Comparison of ENCODE assay signal across 1 cellular context in genomic region chr9:123099548-123099947, GRCh38.
TF ChIP-seq lines count a peak whose summit lies in the region.

No MANE protein-coding gene starts in this region.

TF ChIP-seq in GM23338, 12 proteins besides CTCF, POLR2A, EP300 and RAD21 (continued from another document):
- TF ChIP-seq, protein P1, sequence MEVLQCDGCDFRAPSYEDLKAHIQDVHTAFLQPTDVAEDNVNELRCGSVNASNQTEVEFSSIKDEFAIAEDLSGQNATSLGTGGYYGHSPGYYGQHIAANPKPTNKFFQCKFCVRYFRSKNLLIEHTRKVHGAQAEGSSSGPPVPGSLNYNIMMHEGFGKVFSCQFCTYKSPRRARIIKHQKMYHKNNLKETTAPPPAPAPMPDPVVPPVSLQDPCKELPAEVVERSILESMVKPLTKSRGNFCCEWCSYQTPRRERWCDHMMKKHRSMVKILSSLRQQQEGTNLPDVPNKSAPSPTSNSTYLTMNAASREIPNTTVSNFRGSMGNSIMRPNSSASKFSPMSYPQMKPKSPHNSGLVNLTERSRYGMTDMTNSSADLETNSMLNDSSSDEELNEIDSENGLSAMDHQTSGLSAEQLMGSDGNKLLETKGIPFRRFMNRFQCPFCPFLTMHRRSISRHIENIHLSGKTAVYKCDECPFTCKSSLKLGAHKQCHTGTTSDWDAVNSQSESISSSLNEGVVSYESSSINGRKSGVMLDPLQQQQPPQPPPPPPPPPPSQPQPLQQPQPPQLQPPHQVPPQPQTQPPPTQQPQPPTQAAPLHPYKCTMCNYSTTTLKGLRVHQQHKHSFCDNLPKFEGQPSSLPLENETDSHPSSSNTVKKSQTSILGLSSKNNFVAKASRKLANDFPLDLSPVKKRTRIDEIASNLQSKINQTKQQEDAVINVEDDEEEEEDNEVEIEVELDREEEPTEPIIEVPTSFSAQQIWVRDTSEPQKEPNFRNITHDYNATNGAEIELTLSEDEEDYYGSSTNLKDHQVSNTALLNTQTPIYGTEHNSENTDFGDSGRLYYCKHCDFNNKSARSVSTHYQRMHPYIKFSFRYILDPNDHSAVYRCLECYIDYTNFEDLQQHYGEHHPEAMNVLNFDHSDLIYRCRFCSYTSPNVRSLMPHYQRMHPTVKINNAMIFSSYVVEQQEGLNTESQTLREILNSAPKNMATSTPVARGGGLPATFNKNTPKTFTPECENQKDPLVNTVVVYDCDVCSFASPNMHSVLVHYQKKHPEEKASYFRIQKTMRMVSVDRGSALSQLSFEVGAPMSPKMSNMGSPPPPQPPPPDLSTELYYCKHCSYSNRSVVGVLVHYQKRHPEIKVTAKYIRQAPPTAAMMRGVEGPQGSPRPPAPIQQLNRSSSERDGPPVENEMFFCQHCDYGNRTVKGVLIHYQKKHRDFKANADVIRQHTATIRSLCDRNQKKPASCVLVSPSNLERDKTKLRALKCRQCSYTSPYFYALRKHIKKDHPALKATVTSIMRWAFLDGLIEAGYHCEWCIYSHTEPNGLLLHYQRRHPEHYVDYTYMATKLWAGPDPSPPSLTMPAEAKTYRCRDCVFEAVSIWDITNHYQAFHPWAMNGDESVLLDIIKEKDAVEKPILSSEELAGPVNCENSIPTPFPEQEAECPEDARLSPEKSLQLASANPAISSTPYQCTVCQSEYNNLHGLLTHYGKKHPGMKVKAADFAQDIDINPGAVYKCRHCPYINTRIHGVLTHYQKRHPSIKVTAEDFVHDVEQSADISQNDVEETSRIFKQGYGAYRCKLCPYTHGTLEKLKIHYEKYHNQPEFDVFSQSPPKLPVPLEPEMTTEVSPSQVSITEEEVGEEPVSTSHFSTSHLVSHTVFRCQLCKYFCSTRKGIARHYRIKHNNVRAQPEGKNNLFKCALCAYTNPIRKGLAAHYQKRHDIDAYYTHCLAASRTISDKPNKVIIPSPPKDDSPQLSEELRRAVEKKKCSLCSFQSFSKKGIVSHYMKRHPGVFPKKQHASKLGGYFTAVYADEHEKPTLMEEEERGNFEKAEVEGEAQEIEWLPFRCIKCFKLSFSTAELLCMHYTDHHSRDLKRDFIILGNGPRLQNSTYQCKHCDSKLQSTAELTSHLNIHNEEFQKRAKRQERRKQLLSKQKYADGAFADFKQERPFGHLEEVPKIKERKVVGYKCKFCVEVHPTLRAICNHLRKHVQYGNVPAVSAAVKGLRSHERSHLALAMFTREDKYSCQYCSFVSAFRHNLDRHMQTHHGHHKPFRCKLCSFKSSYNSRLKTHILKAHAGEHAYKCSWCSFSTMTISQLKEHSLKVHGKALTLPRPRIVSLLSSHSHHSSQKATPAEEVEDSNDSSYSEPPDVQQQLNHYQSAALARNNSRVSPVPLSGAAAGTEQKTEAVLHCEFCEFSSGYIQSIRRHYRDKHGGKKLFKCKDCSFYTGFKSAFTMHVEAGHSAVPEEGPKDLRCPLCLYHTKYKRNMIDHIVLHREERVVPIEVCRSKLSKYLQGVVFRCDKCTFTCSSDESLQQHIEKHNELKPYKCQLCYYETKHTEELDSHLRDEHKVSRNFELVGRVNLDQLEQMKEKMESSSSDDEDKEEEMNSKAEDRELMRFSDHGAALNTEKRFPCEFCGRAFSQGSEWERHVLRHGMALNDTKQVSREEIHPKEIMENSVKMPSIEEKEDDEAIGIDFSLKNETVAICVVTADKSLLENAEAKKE (CRISPR knock-in tag; IDR thresholded peaks at IDR 0.05): no peak
- TF ChIP-seq CREB1 (CRISPR knock-in tag; IDR thresholded peaks at IDR 0.05; ENCODE audit: low read depth): no peak
- no peak for TF ChIP-seq JUNB (IDR thresholded peaks at IDR 0.05; ENCODE audit: unreplicated experiment)
- TF ChIP-seq EZH2phosphoT487 (IDR thresholded peaks at IDR 0.05; ENCODE audit: unreplicated experiment): no peak
TF ChIP-seq in GM23338: peak in this region for 0.
